Comparison of ENCODE assay signal across 19 cellular contexts in genomic region chrX:126065901-126066660, GRCh38.
"Had no signal": no experiment of that assay in that cellular context is flagged by ENCODE, and none has a peak within 500 bp of the region (broad histone marks: within the 10 kb centered on the region; RNA-seq: fewer than 3 reads in every experiment).

No MANE protein-coding gene starts in this region.

- H3K4me3 ChIP-seq: breast epithelium had no signal

- DNase-seq: activated CD4-positive, alpha-beta T cell treated with anti-CD3 and anti-CD28 coated beads for 48 hours; activated CD4-positive, alpha-beta T cell treated with anti-CD3 and anti-CD28 coated beads, Interleukin-2, amount 50 U/mL, for 4 hours; activated CD4-positive, CD25-positive, alpha-beta regulatory T cell treated with anti-CD3 and anti-CD28 coated beads, Interleukin-2, amount 50 U/mL, for 72 hours; activated CD8-positive, alpha-beta memory T cell treated with anti-CD3 and anti-CD28 coated beads, Interleukin-2, amount 50 U/mL, for 48 hours; activated CD8-positive, alpha-beta T cell treated with anti-CD3 and anti-CD28 coated beads, Interleukin-2, amount 10 ng/mL, durations not matched to agents 7 days and 5 days; activated effector memory CD4-positive, alpha-beta T cell treated with Interleukin-2 at 50 U/mL for 16 hours; activated naive CD4-positive, alpha-beta T cell; activated T-cell treated with anti-CD3 and anti-CD28 coated beads, Interleukin-2, amount 50 U/mL, for 1 hour; caudate nucleus; Karpas-422; MM.1S; NCI-H1105; NCI-H1436; NCI-H1694 treated with DMSO at 0.1 percent for 48 hours; NCI-H524; PC-3; SHP77 treated with DMSO at 0.1 percent for 48 hours had no signal

- H3K4me1 ChIP-seq: breast epithelium had no signal

- ATAC-seq: activated CD8-positive, alpha-beta T cell treated with anti-CD3 and anti-CD28 coated beads, Interleukin-2, amount 10 ng/mL, durations not matched to agents 7 days and 5 days; PC-3; WTC11 had no signal

- H3K27ac ChIP-seq: breast epithelium had no signal

- H3K27me3 ChIP-seq: breast epithelium had no signal

- H3K36me3 ChIP-seq: breast epithelium had no signal
